Comparison of ENCODE assay signal across 1 cellular context in the genomic region with DNA sequence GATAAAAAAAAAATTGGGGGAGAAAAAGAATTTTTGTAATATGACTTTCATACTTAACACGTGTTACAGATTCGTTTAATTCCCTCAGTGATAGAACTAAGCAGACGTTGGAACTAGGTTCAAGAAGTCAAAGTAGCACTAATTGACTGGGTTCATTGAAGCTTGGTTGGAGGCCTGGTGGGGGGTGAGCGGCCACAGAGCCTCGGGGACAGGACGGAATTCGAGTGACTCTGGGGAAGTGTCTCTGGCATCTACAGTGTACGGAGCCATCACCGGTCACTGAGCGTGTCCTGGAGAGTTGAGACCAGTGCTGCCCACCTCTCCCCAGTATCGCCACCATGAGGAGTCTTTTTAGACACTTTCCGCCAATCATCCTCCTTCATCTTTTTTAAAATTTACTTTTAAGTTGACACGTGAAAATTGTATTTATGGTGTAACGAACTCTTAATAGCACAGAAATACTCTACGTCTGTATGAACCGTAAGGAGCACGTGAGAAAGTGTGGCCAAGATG.
TF ChIP-seq lines count a peak whose summit lies in the region.

No MANE protein-coding gene starts in this region.

TF ChIP-seq in H1, 55 proteins besides CTCF, POLR2A, EP300 and RAD21:
- TF ChIP-seq CHD2 (IDR thresholded peaks at IDR 0.05; ENCODE audit: low read length), result no peak
- no peak for TF ChIP-seq BACH1 (IDR thresholded peaks at IDR 0.05; ENCODE audit: low read length)
- no peak for TF ChIP-seq KDM4A (IDR thresholded peaks at IDR 0.05; ENCODE audit: low read depth, low read length, severe bottlenecking)
- TF ChIP-seq JUND (IDR thresholded peaks at IDR 0.05; ENCODE audit: low read length), result no peak
- no peak for TF ChIP-seq POU5F1 (IDR thresholded peaks at IDR 0.05; ENCODE audit: low read depth, low read length)
- no peak for TF ChIP-seq CHD7 (IDR thresholded peaks at IDR 0.05; ENCODE audit: insufficient replicate concordance, low read length)
- TF ChIP-seq SUZ12 (IDR thresholded peaks at IDR 0.05; ENCODE audit: low read length), result no peak
- no peak for TF ChIP-seq POLR2AphosphoS5 (IDR thresholded peaks at IDR 0.05; ENCODE audit: low read depth, low read length)
